14 cellular contexts compared by ENCODE assay signal in the genomic region with DNA sequence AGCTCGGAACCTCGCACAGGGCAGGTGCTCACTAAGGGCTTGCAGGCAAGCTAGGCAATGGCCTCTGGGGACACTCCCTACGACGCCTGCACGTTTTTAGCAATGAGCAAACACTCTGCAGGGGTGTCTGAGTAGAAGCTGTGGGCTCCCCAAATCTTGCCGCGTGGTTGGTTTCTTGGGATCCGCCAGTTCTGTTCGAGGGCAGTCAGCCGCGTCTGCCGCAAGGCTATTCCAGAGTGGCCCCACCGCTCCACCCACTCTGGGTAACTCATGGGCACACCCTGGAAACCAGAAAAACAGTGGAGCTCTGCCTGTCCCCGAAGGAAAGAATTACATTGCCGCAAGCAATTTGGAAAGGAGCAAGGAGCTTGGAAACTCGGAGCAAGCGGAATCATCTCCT.
A peak's percentile ranks its signal among the peaks of the same experiment; 100 is the strongest.
DNase-seq lines count a peak whose midpoint lies in the region; ATAC-seq and TF ChIP-seq lines count a peak whose summit lies in the region.
"Had no signal": no experiment of that assay in that cellular context is flagged by ENCODE, and none has a peak within 500 bp of the region (broad histone marks: within the 10 kb centered on the region; RNA-seq: fewer than 3 reads in every experiment).

No MANE protein-coding gene starts in this region.

- dilution Hi-C loops in mammary epithelial cell (cut with HindIII; ENCODE audit: low sequenced_read_pairs), result no loop called here

- WGBS in mammary epithelial cell (ENCODE audit: low coverage, missing lambda C conversion rate), result 28% methylated on average over 4 of the region's 17 CpGs
- 82 to 95% (median 88%) methylated on average over 16 to 17 of the region's 17 CpGs for WGBS in heart left ventricle, 4 donors

- H3K4me1 ChIP-seq in mammary epithelial cell (ENCODE audit: insufficient read depth, low read length) (peaks cover 10% of the 10 kb centered on the region), heart left ventricle (peaks cover 0 to 52% (median 19%) of the 10 kb centered on the region in 12 donors)

- H3K4me1 Mint-ChIP-seq in MCF 10A (ENCODE audit: insufficient read depth, unreplicated experiment), result no peaks in the 10 kb centered on the region

- peak; percentile 15 to 61 (median 30) for ATAC-seq in heart left ventricle
- no peak for ATAC-seq in HG02870 (IDR thresholded peaks at IDR 0.05; ENCODE audit: unreplicated experiment)
- ATAC-seq in GM18867 (IDR thresholded peaks at IDR 0.05; ENCODE audit: unreplicated experiment), result no peak
- ATAC-seq: activated CD4-positive, alpha-beta T cell treated with anti-CD3 and anti-CD28 coated beads for 36 hours; stimulated activated naive CD8-positive, alpha-beta T cell treated with anti-CD3 and anti-CD28 coated beads, Interleukin-15, Interleukin-2, amounts not matched to agents 100 U/mL and 50 U/mL, for 24 hours had no signal

- H3K79me2 ChIP-seq in mammary epithelial cell (ENCODE audit: insufficient read depth, low read length), result no peaks in the 10 kb centered on the region

- DNase-seq in mammary epithelial cell (peak; percentile 45), MCF 10A (ENCODE audit: unreplicated experiment) (no peak), heart left ventricle (peak in 1 of 5 donors; percentile 53), posterior vena cava (ENCODE audit: low spot score) (peak; percentile 88), GDM1 (lab: John Stamatoyannopoulos, UW) (no peak), activated T-cell treated with anti-CD3 and anti-CD28 coated beads for 4 hours (no peak)
- DNase-seq: activated CD4-positive, alpha-beta T cell treated with anti-CD3 and anti-CD28 coated beads for 36 hours; HCEC 1CT; NCI-H187 treated with DMSO at 0.1 percent for 48 hours; stimulated activated CD4-positive, alpha-beta T cell treated with anti-CD3 and anti-CD28 coated beads, Interleukin-4, amount 100 ng/mL, for 4 hours; stimulated activated naive CD8-positive, alpha-beta T cell treated with anti-CD3 and anti-CD28 coated beads, Interleukin-15, Interleukin-2, amounts not matched to agents 100 U/mL and 50 U/mL, for 24 hours had no signal

- intact Hi-C loops in mammary epithelial cell (cut with micrococcal nuclease) (no loop called here), MCF 10A (cut with micrococcal nuclease) (no loop called here), heart left ventricle (cut with DNase I) (no loop called here), posterior vena cava (cut with DNase I) (no loop called here)

- H3K36me3 ChIP-seq in mammary epithelial cell (ENCODE audit: insufficient read depth, low read length), result no peaks in the 10 kb centered on the region
- H3K36me3 ChIP-seq in heart left ventricle, result no peaks in the 10 kb centered on the region
- H3K36me3 ChIP-seq: ovary had no signal

- H3K36me3 Mint-ChIP-seq in MCF 10A (ENCODE audit: insufficient read depth, unreplicated experiment), result no peaks in the 10 kb centered on the region

- no peak overlapping the region for H3K9ac ChIP-seq in mammary epithelial cell (ENCODE audit: insufficient read depth, low read length)

- H3K27ac Mint-ChIP-seq in MCF 10A (ENCODE audit: low read depth, unreplicated experiment), result no peak overlapping the region
- H3K27ac Mint-ChIP-seq: activated CD4-positive, alpha-beta T cell treated with anti-CD3 and anti-CD28 coated beads for 36 hours had no signal

- no peak overlapping the region for H3K4me2 ChIP-seq in mammary epithelial cell (ENCODE audit: insufficient read depth, low read depth, low read length)

- POLR2A ChIA-PET in MCF 10A (lab: Yijun Ruan, JAX), result no interaction called here

- in situ Hi-C loops in mammary epithelial cell (cut with MboI; ENCODE audit: low sequenced_read_pairs in 2 of 2), result no loop called here

- H3K9me3 Mint-ChIP-seq in MCF 10A (ENCODE audit: unreplicated experiment), result no peaks in the 10 kb centered on the region

- H3K9me3 ChIP-seq in mammary epithelial cell (replicated peaks; ENCODE audit: insufficient read depth, low read length) (no peaks in the 10 kb centered on the region), heart left ventricle (no peaks in the 10 kb centered on the region)
- H3K9me3 ChIP-seq: ovary had no signal

- BruUV-seq in mammary epithelial cell (replicated peaks; lab: Mats Ljungman, UMichigan), result no TSS peak
- BruUV-seq in MCF 10A (replicated peaks; lab: Mats Ljungman, UMichigan), result no TSS peak

- H3K27me3 ChIP-seq in mammary epithelial cell (ENCODE audit: insufficient read depth, low read length) (no peaks in the 10 kb centered on the region), heart left ventricle (no peaks in the 10 kb centered on the region)
- H3K27me3 ChIP-seq: ovary had no signal

- CTCF ChIA-PET in mammary epithelial cell (lab: Charles Lee; ENCODE audit: low non-redundant PET), result no interaction called here
- CTCF ChIA-PET in MCF 10A (lab: Yijun Ruan, JAX), result no interaction called here

- no peak for TF ChIP-seq CTCF in mammary epithelial cell (conservative IDR thresholded peaks at IDR 0.05 in 1 of 2, IDR thresholded peaks at IDR 0.05 in 1 of 2; ENCODE audit: extremely low read depth in 1 of 2, insufficient read depth in 1 of 2, low read depth in 1 of 2, low read length in 2 of 2)
- no peak for TF ChIP-seq CTCF in MCF 10A (IDR thresholded peaks at IDR 0.05; ENCODE audit: unreplicated experiment)
- TF ChIP-seq CTCF in heart left ventricle (IDR thresholded peaks at IDR 0.05), result no peak

- H3K4me3 ChIP-seq in mammary epithelial cell (replicated peaks in 1 of 3; ENCODE audit: insufficient read depth in 1 of 3, low read depth in 2 of 3, low read length in 3 of 3), result no peak overlapping the region
- H3K4me3 ChIP-seq in heart left ventricle, result peak overlapping the region in 8 of 12 donors; percentile 12 to 53 (median 35)
- H3K4me3 ChIP-seq: ovary had no signal

- no peaks in the 10 kb centered on the region for H4K20me1 ChIP-seq in mammary epithelial cell (ENCODE audit: insufficient read depth, low read length)

- H2AFZ ChIP-seq in mammary epithelial cell (ENCODE audit: low read depth, low read length), result peak overlapping the region; percentile 36

- H3K27ac ChIP-seq in mammary epithelial cell (ENCODE audit: insufficient read depth, low read depth, low read length) (no peak overlapping the region), heart left ventricle (peak overlapping the region; percentile 51 to 92 (median 77))

- H3K27me3 Mint-ChIP-seq in MCF 10A (ENCODE audit: insufficient read depth, unreplicated experiment), result no peaks in the 10 kb centered on the region
- H3K27me3 Mint-ChIP-seq: activated CD4-positive, alpha-beta T cell treated with anti-CD3 and anti-CD28 coated beads for 36 hours had no signal

- H3K4me3 Mint-ChIP-seq in MCF 10A (ENCODE audit: unreplicated experiment), result no peak overlapping the region
- H3K4me3 Mint-ChIP-seq: activated CD4-positive, alpha-beta T cell treated with anti-CD3 and anti-CD28 coated beads for 36 hours had no signal

- TF ChIP-seq POLR2A in heart left ventricle (IDR thresholded peaks at IDR 0.05), result peak in 1 of 2 donors; percentile 13

Comparison
In these comparisons a context has a peak if more than half of its experiments do, and no peak if none do; other contexts are left out.
1. DNase-seq: peak in mammary epithelial cell (single experiment) and posterior vena cava (single experiment); none in MCF 10A (single experiment), GDM1 (single experiment) and activated T-cell treated with anti-CD3 and anti-CD28 coated beads for 4 hours (single experiment).
2. H3K4me3 ChIP-seq: peak in heart left ventricle (8 of 12); none in mammary epithelial cell (0 of 3).
3. ATAC-seq: peak in heart left ventricle (4 of 4); none in HG02870 (single experiment) and GM18867 (single experiment).